ENCODE assay signal across 1 cellular context in the genomic region with DNA sequence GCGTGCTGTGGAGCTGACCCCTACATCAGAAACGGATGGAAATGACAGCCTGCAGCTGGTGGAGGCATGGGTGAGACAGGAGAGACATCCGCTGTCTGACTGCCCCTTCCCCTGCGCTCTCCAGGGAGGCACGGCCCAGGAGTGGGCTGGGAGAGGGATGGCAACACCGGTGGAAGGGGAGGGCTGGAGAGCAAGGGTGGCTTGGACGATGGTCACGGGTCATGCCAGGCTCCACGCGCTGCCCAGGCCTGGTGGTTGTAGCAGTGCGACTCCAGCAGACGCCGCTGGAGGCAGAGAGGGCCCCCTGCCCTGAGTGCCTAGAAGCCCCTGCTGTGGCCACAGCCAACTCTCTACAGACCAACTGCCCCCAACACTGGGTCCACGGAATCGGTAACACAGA.
TF ChIP-seq lines count a peak whose summit lies in the region.

No MANE protein-coding gene starts in this region.

TF ChIP-seq in H1, 55 proteins besides CTCF, POLR2A, EP300 and RAD21:
- TF ChIP-seq POU5F1 (IDR thresholded peaks at IDR 0.05; ENCODE audit: low read depth, low read length) (no peak), RFX5 (IDR thresholded peaks at IDR 0.05; ENCODE audit: borderline replicate concordance, low read depth, low read length) (no peak), TAF1 (IDR thresholded peaks at IDR 0.05; ENCODE audit: low read depth, low read length) (no peak), KDM4A (IDR thresholded peaks at IDR 0.05; ENCODE audit: low read depth, low read length, severe bottlenecking) (no peak), GTF2F1 (IDR thresholded peaks at IDR 0.05; ENCODE audit: borderline replicate concordance, low read depth, low read length) (no peak), TBP (IDR thresholded peaks at IDR 0.05; ENCODE audit: low read depth, low read length) (no peak), YY1 (IDR thresholded peaks at IDR 0.05; ENCODE audit: low read depth, low read length) (no peak)
